ENCODE assay signal across 1 cellular context in the genomic region with DNA sequence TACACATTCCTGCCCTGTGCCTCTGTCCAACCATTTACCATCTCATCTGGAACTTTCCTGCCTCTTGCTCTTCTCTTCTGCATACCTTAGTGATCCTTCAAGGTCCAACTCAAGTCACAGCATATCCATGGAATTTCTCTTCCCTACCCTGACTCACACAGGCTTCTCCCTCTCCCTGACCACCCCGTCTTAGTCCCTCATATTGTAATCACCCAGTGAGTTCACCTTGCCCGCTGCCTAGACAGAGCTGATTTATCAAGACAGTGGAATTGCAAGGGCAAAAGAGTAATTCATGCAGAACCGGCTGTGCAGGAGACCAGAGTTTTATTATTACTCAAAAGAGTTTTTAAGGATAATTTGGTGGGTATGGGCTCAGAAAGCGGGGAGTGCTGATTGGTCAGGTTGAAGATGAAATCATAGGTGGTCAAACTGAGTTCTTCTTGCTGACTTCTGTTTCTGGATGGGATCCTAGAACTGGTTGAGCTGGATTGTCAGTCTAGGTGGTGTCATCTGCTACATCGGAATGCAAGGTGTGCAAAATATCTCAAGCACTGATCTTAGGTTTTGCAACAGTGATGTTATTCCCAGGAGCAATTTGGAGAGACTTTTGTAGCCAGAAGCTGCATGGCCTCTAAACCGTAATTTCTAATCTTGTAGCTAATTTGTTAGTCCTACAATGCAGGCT.
TF ChIP-seq lines count a peak whose summit lies in the region.

No MANE protein-coding gene starts in this region.

TF ChIP-seq in WTC11, 78 proteins besides CTCF, POLR2A, EP300 and RAD21 (continued from another document):
- TF ChIP-seq, protein P1, sequence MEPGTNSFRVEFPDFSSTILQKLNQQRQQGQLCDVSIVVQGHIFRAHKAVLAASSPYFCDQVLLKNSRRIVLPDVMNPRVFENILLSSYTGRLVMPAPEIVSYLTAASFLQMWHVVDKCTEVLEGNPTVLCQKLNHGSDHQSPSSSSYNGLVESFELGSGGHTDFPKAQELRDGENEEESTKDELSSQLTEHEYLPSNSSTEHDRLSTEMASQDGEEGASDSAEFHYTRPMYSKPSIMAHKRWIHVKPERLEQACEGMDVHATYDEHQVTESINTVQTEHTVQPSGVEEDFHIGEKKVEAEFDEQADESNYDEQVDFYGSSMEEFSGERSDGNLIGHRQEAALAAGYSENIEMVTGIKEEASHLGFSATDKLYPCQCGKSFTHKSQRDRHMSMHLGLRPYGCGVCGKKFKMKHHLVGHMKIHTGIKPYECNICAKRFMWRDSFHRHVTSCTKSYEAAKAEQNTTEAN (CRISPR knock-in tag; IDR thresholded peaks at IDR 0.05) = no peak
- TF ChIP-seq ATF2 (CRISPR knock-in tag; IDR thresholded peaks at IDR 0.05; ENCODE audit: borderline replicate concordance, low read depth) (no peak), ZNF281 (CRISPR knock-in tag; IDR thresholded peaks at IDR 0.05) (no peak), JAZF1 (CRISPR knock-in tag; IDR thresholded peaks at IDR 0.05) (no peak), SOX15 (CRISPR knock-in tag; IDR thresholded peaks at IDR 0.05) (no peak)
- TF ChIP-seq, protein P2, sequence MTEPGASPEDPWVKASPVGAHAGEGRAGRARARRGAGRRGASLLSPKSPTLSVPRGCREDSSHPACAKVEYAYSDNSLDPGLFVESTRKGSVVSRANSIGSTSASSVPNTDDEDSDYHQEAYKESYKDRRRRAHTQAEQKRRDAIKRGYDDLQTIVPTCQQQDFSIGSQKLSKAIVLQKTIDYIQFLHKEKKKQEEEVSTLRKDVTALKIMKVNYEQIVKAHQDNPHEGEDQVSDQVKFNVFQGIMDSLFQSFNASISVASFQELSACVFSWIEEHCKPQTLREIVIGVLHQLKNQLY (CRISPR knock-in tag; IDR thresholded peaks at IDR 0.05) = no peak
